Comparison of ENCODE assay signal across 22 cellular contexts in genomic region chr17:77892031-77892430, GRCh38.
DNase-seq lines count a peak whose midpoint lies in the region; ATAC-seq, FAIRE-seq and TF ChIP-seq lines count a peak whose summit lies in the region.
"Had no signal": no experiment of that assay in that cellular context is flagged by ENCODE, and none has a peak within 500 bp of the region (broad histone marks: within the 10 kb centered on the region; RNA-seq: fewer than 3 reads in every experiment).

No MANE protein-coding gene starts in this region.

- WGBS in heart right ventricle, 2 donors = 88 to 91% methylated on average over 7 of the region's 7 CpGs

- H3K36me3 ChIP-seq in heart right ventricle = no peaks in the 10 kb centered on the region
- H3K36me3 ChIP-seq in kidney (ENCODE audit: control insufficient read depth in 1 of 2, insufficient read depth in 2 of 2, low read length in 2 of 2) = no peaks in the 10 kb centered on the region
- H3K36me3 ChIP-seq: SJSA1 had no signal

- intact Hi-C loops in cardiac septum (cut with DNase I) = no loop called here
- intact Hi-C loops in heart right ventricle (cut with DNase I) = no loop called here
- intact Hi-C loops in kidney (cut with DNase I) = no loop called here
- intact Hi-C loops in posterior vena cava (cut with DNase I) = no loop called here

- ATAC-seq in heart right ventricle (no peak), HG03354 (IDR thresholded peaks at IDR 0.05; ENCODE audit: poor library complexity, severe bottlenecking, unreplicated experiment) (no peak), GM18907 (IDR thresholded peaks at IDR 0.05; ENCODE audit: unreplicated experiment) (no peak)
- ATAC-seq: CD8-positive, alpha-beta T cell had no signal

- DNase-seq in cardiac septum (ENCODE audit: low spot score) = peak; percentile 17
- DNase-seq in heart right ventricle = no peak
- DNase-seq in kidney = peak; percentile 30
- peak; percentile 66 for DNase-seq in posterior vena cava (ENCODE audit: low spot score)
- no peak for DNase-seq in DMS114 treated with DMSO at 0.1 percent for 48 hours (lab: John Stamatoyannopoulos, UW; ENCODE audit: unreplicated experiment)
- DNase-seq in NCI-H187 (lab: John Stamatoyannopoulos, UW) = no peak
- DNase-seq: AML-193; C1 segment of cervical spinal cord; CD8-positive, alpha-beta T cell; DMS153; GDM1; KBM-7; MM.1S; NCI-H1048; NCI-H1417 treated with DMSO at 0.1 percent for 48 hours; NCI-H187 treated with DMSO at 0.1 percent for 48 hours; NCI-H2107 had no signal

- no peak overlapping the region for H3K9ac ChIP-seq in kidney (ENCODE audit: low read length in 2 of 2)

- TF ChIP-seq CTCF in heart right ventricle (IDR thresholded peaks at IDR 0.05) (no peak), kidney (IDR thresholded peaks at IDR 0.05; ENCODE audit: borderline replicate concordance, extremely low read depth, insufficient read depth) (no peak)

- H3K27ac ChIP-seq in heart right ventricle = no peak overlapping the region
- H3K27ac ChIP-seq in kidney (ENCODE audit: low read depth in 2 of 2, low read length in 2 of 2) = no peak overlapping the region
- H3K27ac ChIP-seq: RWPE1, SJSA1 had no signal

- H3K4me3 ChIP-seq in heart right ventricle (no peak overlapping the region), kidney (ENCODE audit: low read length in 2 of 2) (no peak overlapping the region)
- H3K4me3 ChIP-seq: SJSA1 had no signal

- H3K4me1 ChIP-seq in heart right ventricle (peaks cover 0 to 19% (median 5%) of the 10 kb centered on the region in 9 donors), kidney (ENCODE audit: control insufficient read depth in 1 of 2, insufficient read depth in 1 of 2, low read depth in 1 of 2, low read length in 2 of 2) (peaks cover 3 to 7% of the 10 kb centered on the region in 2 donors)

- H3K27me3 ChIP-seq in heart right ventricle = peaks cover 0 to 8% (median 0%) of the 10 kb centered on the region in 7 donors

- no peak for FAIRE-seq in kidney (lab: Jason Lieb, UNC)
- FAIRE-seq: GM18507 had no signal

- no peaks in the 10 kb centered on the region for H3K9me3 ChIP-seq in heart right ventricle
- H3K9me3 ChIP-seq in kidney (ENCODE audit: control insufficient read depth in 1 of 2, low read length in 2 of 2) = no peaks in the 10 kb centered on the region
- H3K9me3 ChIP-seq: SJSA1 had no signal

Comparison
In these comparisons a context has a peak if more than half of its experiments do, and no peak if none do; other contexts are left out.
1. DNase-seq: peak in cardiac septum (single experiment), kidney (single experiment) and posterior vena cava (single experiment); none in heart right ventricle (0 of 2), DMS114 treated with DMSO at 0.1 percent for 48 hours (single experiment) and NCI-H187 (0 of 2).